ENCODE assay signal across 8 cellular contexts in the genomic region with DNA sequence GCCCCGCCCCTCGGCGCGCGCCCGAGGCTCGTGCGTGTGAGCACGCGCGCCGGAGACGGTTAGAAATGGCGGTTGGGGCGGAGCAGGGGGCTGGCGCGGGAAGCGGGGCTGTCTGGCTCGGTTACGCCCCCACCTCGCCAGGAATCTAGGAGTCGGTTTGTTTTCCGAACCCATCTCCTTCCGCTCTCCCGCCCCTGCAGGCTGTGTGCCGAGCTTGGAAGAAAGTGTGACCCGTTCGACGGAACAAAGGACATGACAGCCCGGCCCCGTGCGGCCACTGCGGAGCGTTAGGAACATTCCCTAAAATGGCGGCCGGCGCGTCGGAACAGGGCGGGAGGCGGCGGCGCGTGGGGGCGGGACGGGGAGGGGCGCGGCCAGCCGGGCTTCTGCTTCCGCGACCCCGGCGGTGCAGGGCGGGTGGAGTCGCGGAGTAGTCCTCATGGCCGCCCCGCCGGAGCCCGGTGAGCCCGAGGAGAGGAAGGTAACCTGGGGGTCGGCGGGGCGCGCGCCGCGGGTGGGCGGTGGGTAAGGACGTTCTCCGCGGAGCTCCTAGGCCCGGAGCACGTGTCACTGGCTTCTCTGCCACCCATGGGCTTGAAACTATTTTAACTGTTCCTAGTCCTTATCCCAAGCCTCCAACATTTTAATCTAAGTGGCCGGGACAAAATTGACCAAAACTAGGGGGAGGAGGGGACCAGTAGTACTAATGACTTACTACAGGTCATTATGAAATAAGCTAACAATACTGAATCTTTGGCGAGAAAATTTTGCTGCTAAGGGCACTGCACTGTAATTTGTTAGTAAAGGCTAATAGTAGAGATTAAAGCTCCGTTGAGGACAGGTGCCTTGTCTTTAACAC. TPM values are rescaled to one million over a fixed set of nuclear protein-coding genes. Genes with fewer than 3 reads are reported as not detected.
DNase-seq lines count a peak whose midpoint lies in the region; ATAC-seq, FAIRE-seq and TF ChIP-seq lines count a peak whose summit lies in the region.

TSS of gene COX20 (plus strand) at position 383 of the 859 bp plus-strand sequence. CDS start at position 440, 57 bp downstream.

- peak within 1 kb of the TSS; percentile 95 for H3K4me3 Mint-ChIP-seq in astrocyte (ENCODE audit: unreplicated experiment)

- H3K27me3 ChIP-seq in astrocyte (ENCODE audit: insufficient read depth, low read length) (no peaks in the 10 kb centered on the region), hepatocyte (no peaks in the 10 kb centered on the region)

- ATAC-seq in HG02759 (IDR thresholded peaks at IDR 0.05; ENCODE audit: unreplicated experiment): peak; percentile 75

- H3K9me3 ChIP-seq in astrocyte (ENCODE audit: insufficient read depth, low read depth, low read length) (no peaks in the 10 kb centered on the region), hepatocyte (ENCODE audit: low read depth) (no peaks in the 10 kb centered on the region)

- peak within 1 kb of the TSS; percentile 94 for H3K9ac ChIP-seq in astrocyte (ENCODE audit: low read length)

- H3K79me2 ChIP-seq in astrocyte (ENCODE audit: insufficient read depth, low read length) (peaks cover 50% of the 10 kb centered on the region), hepatocyte (peaks cover 48% of the 10 kb centered on the region)

- no peaks in the 10 kb centered on the region for H3K9me2 ChIP-seq in hepatocyte (replicated peaks; ENCODE audit: insufficient read depth)

- no peak for FAIRE-seq in astrocyte (lab: Jason Lieb, UNC)

- H3K4me1 ChIP-seq in astrocyte (ENCODE audit: insufficient read depth, low read length) (peaks cover 13% of the 10 kb centered on the region), hepatocyte (ENCODE audit: insufficient read depth) (peaks cover 11% of the 10 kb centered on the region)

- H3K4me1 Mint-ChIP-seq in astrocyte (ENCODE audit: low read depth, unreplicated experiment): peaks cover 29% of the 10 kb centered on the region

- no peaks in the 10 kb centered on the region for H3K9me3 Mint-ChIP-seq in astrocyte (ENCODE audit: unreplicated experiment)

- WGBS in hepatocyte (ENCODE audit: low lambda C conversion rate, missing lambda C conversion rate): 0% methylated on average over 21 of the region's 77 CpGs

- H3K27ac ChIP-seq in astrocyte (ENCODE audit: low read depth, low read length): peak within 1 kb of the TSS; percentile 98
- peak within 1 kb of the TSS; percentile 99 for H3K27ac ChIP-seq in hepatocyte

- H4K20me1 ChIP-seq in astrocyte (ENCODE audit: insufficient read depth, low read length): peaks cover 28% of the 10 kb centered on the region
- peaks cover 3% of the 10 kb centered on the region for H4K20me1 ChIP-seq in hepatocyte (ENCODE audit: insufficient read depth, poor library complexity, severe bottlenecking)

- H2AFZ ChIP-seq in astrocyte (ENCODE audit: low read depth, low read length) (peak within 1 kb of the TSS; percentile 82), hepatocyte (peak within 1 kb of the TSS; percentile 39)

- H3K4me3 ChIP-seq in astrocyte (ENCODE audit: insufficient read depth, low read depth, low read length) (peak within 1 kb of the TSS; percentile 87), hepatocyte (peak within 1 kb of the TSS; percentile 52)

- H3K36me3 Mint-ChIP-seq in astrocyte (ENCODE audit: low read depth, unreplicated experiment): peaks cover 12% of the 10 kb centered on the region

- H3K36me3 ChIP-seq in astrocyte (ENCODE audit: insufficient read depth, low read length): peaks cover 2% of the 10 kb centered on the region
- no peaks in the 10 kb centered on the region for H3K36me3 ChIP-seq in hepatocyte (replicated peaks; ENCODE audit: insufficient read depth, low read depth)

- in situ Hi-C loops in GM13976 (cut with MboI; ENCODE audit: low sequenced_read_pairs, unreplicated experiment): no loop called here

- peak within 1 kb of the TSS; percentile 89 for H3K4me2 ChIP-seq in astrocyte (ENCODE audit: low read length)
- H3K4me2 ChIP-seq in hepatocyte: peak within 1 kb of the TSS; percentile 82

- DNase-seq in GM13976 (ENCODE audit: low spot score): peak; percentile 86
- peak; percentile 95 for DNase-seq in NCI-H1436 (lab: John Stamatoyannopoulos, UW)
- peak; percentile 76 to 94 (median 83) for DNase-seq in T-helper 2 cell
- peak; percentile 76 for DNase-seq in astrocyte (ENCODE audit: low read depth)
- DNase-seq in hepatocyte (ENCODE audit: low spot score): peak; percentile 96
- peak; percentile 98 for DNase-seq in retina
- DNase-seq in globus pallidus (ENCODE audit: low spot score): no peak

- no peaks in the 10 kb centered on the region for H3K27me3 Mint-ChIP-seq in astrocyte (ENCODE audit: low read depth, unreplicated experiment)

- peak within 1 kb of the TSS; percentile 99 for H3K27ac Mint-ChIP-seq in astrocyte (ENCODE audit: unreplicated experiment)

- TF ChIP-seq CTCF in GM13976 (IDR thresholded peaks at IDR 0.05; ENCODE audit: borderline replicate concordance, control extremely low read depth, extremely low read depth, insufficient read depth, missing control alignments) (no peak), astrocyte (IDR thresholded peaks at IDR 0.05; ENCODE audit: insufficient read depth, low read depth, low read length) (no peak), hepatocyte (IDR thresholded peaks at IDR 0.05; ENCODE audit: poor library complexity) (no peak)

RNA-seq across cellular contexts. Expression of gene COX20, which starts in this region (rescaled TPM):
- total RNA-seq in astrocyte (48.0 and 51.0 TPM in 2 replicates), hepatocyte (24.3 and 32.0 TPM in 2 replicates)
- 56.5 and 61.9 TPM in 2 replicates for polyA plus RNA-seq in hepatocyte
